10 cellular contexts compared by ENCODE assay signal in the genomic region with DNA sequence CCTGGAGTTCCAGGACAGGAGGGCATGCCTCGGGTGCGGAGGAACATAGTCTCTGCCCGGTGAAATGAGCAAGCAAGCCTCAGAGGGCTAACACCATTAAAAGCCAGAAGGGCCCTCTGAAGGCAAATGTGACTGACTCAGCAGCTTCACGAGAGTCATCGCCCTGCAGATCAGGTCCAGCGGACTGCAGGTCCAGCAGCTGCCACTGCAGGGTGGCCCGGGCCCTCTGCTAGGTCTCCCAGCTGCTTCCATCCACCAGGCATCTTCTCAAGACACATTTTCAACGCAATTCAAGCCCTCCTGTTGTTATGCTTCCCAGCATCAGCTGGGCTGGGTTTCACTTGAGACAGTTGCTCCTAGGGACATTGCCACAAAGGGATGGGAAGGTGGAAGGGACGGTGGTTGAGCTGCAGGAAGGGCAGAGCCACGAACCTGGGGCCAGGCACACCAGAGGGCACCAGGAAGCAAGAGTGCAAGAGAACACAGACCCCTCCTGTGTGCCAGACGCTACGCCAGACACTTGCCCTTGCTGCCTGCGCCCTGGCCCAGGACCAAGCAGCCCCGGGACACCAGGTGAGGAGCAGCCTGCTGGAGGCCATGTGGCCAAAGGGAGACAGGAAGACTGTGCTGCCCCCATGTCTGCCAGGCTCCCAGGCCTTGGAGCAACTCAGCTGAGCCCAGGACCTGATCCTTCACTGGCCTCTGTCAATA.
DNase-seq lines count a peak whose midpoint lies in the region; ATAC-seq and TF ChIP-seq lines count a peak whose summit lies in the region.
"Had no signal": no experiment of that assay in that cellular context is flagged by ENCODE, and none has a peak within 500 bp of the region (broad histone marks: within the 10 kb centered on the region; RNA-seq: fewer than 3 reads in every experiment).

No MANE protein-coding gene starts in this region.

- ATAC-seq in left lobe of liver (peak; percentile 60), GM18870 (IDR thresholded peaks at IDR 0.05; ENCODE audit: unreplicated experiment) (no peak)
- ATAC-seq: activated naive CD4-positive, alpha-beta T cell treated with anti-CD3 and anti-CD28 coated beads, Interleukin-2, amount 50 U/mL, for 72 hours had no signal

- peak overlapping the region; percentile 81 for H3K27ac Mint-ChIP-seq in activated naive CD4-positive, alpha-beta T cell treated with anti-CD3 and anti-CD28 coated beads, Interleukin-2, amount 50 U/mL, for 24 hours

- H3K4me1 Mint-ChIP-seq in activated naive CD4-positive, alpha-beta T cell treated with anti-CD3 and anti-CD28 coated beads, Interleukin-2, amount 50 U/mL, for 24 hours: peaks cover 90% of the 10 kb centered on the region

- H3K4me1 ChIP-seq in adipocyte (ENCODE audit: control insufficient read depth, insufficient read depth, low read length): peaks cover 51% of the 10 kb centered on the region
- peaks cover 0 to 82% (median 58%) of the 10 kb centered on the region in 4 donors for H3K4me1 ChIP-seq in tibial nerve

- no peaks in the 10 kb centered on the region for H3K36me3 Mint-ChIP-seq in activated naive CD4-positive, alpha-beta T cell treated with anti-CD3 and anti-CD28 coated beads, Interleukin-2, amount 50 U/mL, for 24 hours
- H3K36me3 Mint-ChIP-seq: activated naive CD4-positive, alpha-beta T cell treated with anti-CD3 and anti-CD28 coated beads, Interleukin-2, amount 50 U/mL, for 72 hours had no signal

- no peak for TF ChIP-seq POLR2A in tibial nerve (IDR thresholded peaks at IDR 0.05)

- no peaks in the 10 kb centered on the region for H3K9me3 ChIP-seq in adipocyte (ENCODE audit: control insufficient read depth, low read length)
- H3K9me3 ChIP-seq in tibial nerve: no peaks in the 10 kb centered on the region
- H3K9me3 ChIP-seq: ovary had no signal

- 74 to 80% methylated on average over 14 of the region's 14 CpGs for WGBS in tibial nerve, 2 donors

- H3K36me3 ChIP-seq in adipocyte (ENCODE audit: control insufficient read depth, insufficient read depth, low read length, severe bottlenecking) (no peaks in the 10 kb centered on the region), tibial nerve (no peaks in the 10 kb centered on the region)
- H3K36me3 ChIP-seq: ovary had no signal

- no peak for DNase-seq in activated naive CD4-positive, alpha-beta T cell treated with anti-CD3 and anti-CD28 coated beads, Interleukin-2, amount 50 U/mL, for 16 hours
- DNase-seq in adipocyte (ENCODE audit: low read depth): no peak
- DNase-seq in left lobe of liver (ENCODE audit: low spot score): peak; percentile 70
- DNase-seq in tibial nerve (ENCODE audit: low spot score in 2 of 2): no peak
- DNase-seq in ureter (ENCODE audit: low spot score): no peak
- DNase-seq in SIG-M5 (lab: John Stamatoyannopoulos, UW): no peak

- H3K4me3 ChIP-seq in adipocyte (ENCODE audit: low read length) (no peak overlapping the region), tibial nerve (no peak overlapping the region)
- H3K4me3 ChIP-seq: ovary had no signal

- H3K4me3 Mint-ChIP-seq in activated naive CD4-positive, alpha-beta T cell treated with anti-CD3 and anti-CD28 coated beads, Interleukin-2, amount 50 U/mL, for 24 hours: no peak overlapping the region

- no peak for TF ChIP-seq EP300 in tibial nerve (IDR thresholded peaks at IDR 0.05)

- H3K9ac ChIP-seq in adipocyte (ENCODE audit: low read length): peak overlapping the region; percentile 85

- H3K9me3 Mint-ChIP-seq in activated naive CD4-positive, alpha-beta T cell treated with anti-CD3 and anti-CD28 coated beads, Interleukin-2, amount 50 U/mL, for 24 hours: no peaks in the 10 kb centered on the region
- H3K9me3 Mint-ChIP-seq: activated naive CD4-positive, alpha-beta T cell treated with anti-CD3 and anti-CD28 coated beads, Interleukin-2, amount 50 U/mL, for 72 hours had no signal

- peak overlapping the region in 3 of 4 donors; percentile 63 to 94 (median 92) for H3K27ac ChIP-seq in tibial nerve

- H3K27me3 ChIP-seq in adipocyte (replicated peaks; ENCODE audit: control insufficient read depth, insufficient read depth, low read length) (no peaks in the 10 kb centered on the region), tibial nerve (no peaks in the 10 kb centered on the region)
- H3K27me3 ChIP-seq: ovary had no signal

- no peak for TF ChIP-seq CTCF in tibial nerve (IDR thresholded peaks at IDR 0.05)

- H3K27me3 Mint-ChIP-seq in activated naive CD4-positive, alpha-beta T cell treated with anti-CD3 and anti-CD28 coated beads, Interleukin-2, amount 50 U/mL, for 24 hours: no peaks in the 10 kb centered on the region
